Comparison of ENCODE assay signal across 1 cellular context in the genomic region with DNA sequence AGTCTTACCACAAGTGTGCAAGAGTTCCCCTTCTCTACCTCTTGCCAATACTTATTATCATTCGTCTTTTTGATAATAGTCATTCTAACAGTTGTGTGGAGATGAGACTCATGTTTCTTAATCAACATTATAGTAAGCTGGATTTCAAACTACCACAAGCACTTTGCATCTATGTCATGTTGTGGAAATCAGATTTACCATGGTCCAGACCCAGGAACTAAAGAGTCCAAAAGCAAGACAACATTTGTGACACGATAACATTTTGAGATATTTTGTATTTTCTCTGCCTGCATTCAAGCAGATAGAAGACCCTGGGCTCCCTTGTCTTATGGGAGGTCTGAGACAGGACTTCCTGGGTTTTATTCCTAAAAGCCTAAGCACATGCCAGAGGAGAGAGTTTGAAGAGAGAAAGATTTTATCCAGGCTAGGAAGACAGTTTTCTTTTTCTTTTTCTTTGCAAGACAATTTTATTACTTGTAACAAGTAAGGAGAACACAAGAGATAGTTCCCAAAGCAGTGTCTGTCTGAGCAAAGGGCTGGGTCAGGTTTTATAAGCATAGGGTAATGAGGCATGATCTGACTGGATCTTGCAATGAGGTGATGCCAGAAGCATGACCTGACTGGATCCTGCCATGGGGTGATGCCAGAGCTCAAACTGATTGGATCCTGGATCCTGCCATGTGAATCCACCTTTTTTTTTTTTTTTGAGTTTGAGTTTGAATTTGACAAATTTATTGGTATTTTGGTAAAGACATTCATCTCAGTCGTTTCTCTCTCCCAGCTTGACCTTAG.
TF ChIP-seq lines count a peak whose summit lies in the region.

No MANE protein-coding gene starts in this region.

TF ChIP-seq in K562, 482 proteins besides CTCF, POLR2A, EP300 and RAD21 (continued from another document and continues in another):
- TF ChIP-seq HNRNPK (IDR thresholded peaks at IDR 0.05; ENCODE audit: low read depth, low read length, poor library complexity, severe bottlenecking) (no peak), ZNF133 (CRISPR knock-in tag; IDR thresholded peaks at IDR 0.05) (no peak), TRIM24 (IDR thresholded peaks at IDR 0.05) (no peak), CBFA2T3 (IDR thresholded peaks at IDR 0.05) (no peak), KDM5B (IDR thresholded peaks at IDR 0.05; ENCODE audit: insufficient replicate concordance, low read depth, low read length) (no peak), RBM14 (IDR thresholded peaks at IDR 0.05; ENCODE audit: borderline replicate concordance, insufficient read depth, low read depth, low read length) (no peak), IRF1 (CRISPR knock-in tag; IDR thresholded peaks at IDR 0.05; ENCODE audit: borderline replicate concordance) (no peak), EP400 (IDR thresholded peaks at IDR 0.05) (no peak), C11orf30 (IDR thresholded peaks at IDR 0.05; ENCODE audit: low read depth) (no peak), GTF2F1 (IDR thresholded peaks at IDR 0.05; ENCODE audit: low read depth, low read length) (no peak), ZFP1 (CRISPR knock-in tag; IDR thresholded peaks at IDR 0.05) (peak; percentile 74; the same call in 1 of the 2 replicates), TEAD1 (CRISPR knock-in tag; IDR thresholded peaks at IDR 0.05) (no peak), CREB3 (tag; conservative IDR thresholded peaks at IDR 0.05; ENCODE audit: low read depth) (no peak), THRAP3 (IDR thresholded peaks at IDR 0.05; ENCODE audit: borderline replicate concordance) (no peak), SMAD1 (IDR thresholded peaks at IDR 0.05; ENCODE audit: low read depth, low read length, partially characterized antibody) (peak; percentile 59), RFX5 (IDR thresholded peaks at IDR 0.05; ENCODE audit: low read depth, low read length) (no peak), SAFB2 (IDR thresholded peaks at IDR 0.05; ENCODE audit: borderline replicate concordance, low read depth, low read length, severe bottlenecking) (no peak), TARDBP (IDR thresholded peaks at IDR 0.05) (no peak), CTBP1 (IDR thresholded peaks at IDR 0.05; ENCODE audit: borderline replicate concordance) (no peak), TAF1 (IDR thresholded peaks at IDR 0.05; ENCODE audit: control insufficient read depth, extremely low read depth, insufficient read depth, low read length, severe bottlenecking) (no peak), RBM25 (IDR thresholded peaks at IDR 0.05; ENCODE audit: low read depth, low read length, severe bottlenecking) (no peak), ZNF124 (CRISPR knock-in tag; IDR thresholded peaks at IDR 0.05) (no peak), ZBTB34 (CRISPR knock-in tag; IDR thresholded peaks at IDR 0.05) (no peak), ZBTB8A (IDR thresholded peaks at IDR 0.05; ENCODE audit: partially characterized antibody) (no peak), RNF2 (IDR thresholded peaks at IDR 0.05) (no peak), ZNF24 (IDR thresholded peaks at IDR 0.05) (no peak), IRF9 (tag; IDR thresholded peaks at IDR 0.05) (no peak), ZNF347 (CRISPR knock-in tag; IDR thresholded peaks at IDR 0.05; ENCODE audit: low read depth) (no peak), SIN3B (IDR thresholded peaks at IDR 0.05; ENCODE audit: low read depth) (no peak), NCOR1 (IDR thresholded peaks at IDR 0.05) (no peak), NFATC3 (IDR thresholded peaks at IDR 0.05) (no peak), ZNF696 (CRISPR knock-in tag; conservative IDR thresholded peaks at IDR 0.05) (0 out of 2 replicates have a peak, but pooled peaks have one; percentile 30), RUNX1 (IDR thresholded peaks at IDR 0.05; ENCODE audit: low read depth) (no peak), EGR1 (conservative IDR thresholded peaks at IDR 0.05) (no peak), LEF1 (IDR thresholded peaks at IDR 0.05) (no peak), ARID2 (IDR thresholded peaks at IDR 0.05) (no peak), SMARCB1 (IDR thresholded peaks at IDR 0.05; ENCODE audit: insufficient read length, low read depth) (no peak), ZNF57 (CRISPR knock-in tag; IDR thresholded peaks at IDR 0.05) (no peak), NFYB (IDR thresholded peaks at IDR 0.05; ENCODE audit: extremely low read depth, insufficient read length) (no peak), MAFF (IDR thresholded peaks at IDR 0.05; ENCODE audit: low read length) (no peak)
- TF ChIP-seq, protein P1, sequence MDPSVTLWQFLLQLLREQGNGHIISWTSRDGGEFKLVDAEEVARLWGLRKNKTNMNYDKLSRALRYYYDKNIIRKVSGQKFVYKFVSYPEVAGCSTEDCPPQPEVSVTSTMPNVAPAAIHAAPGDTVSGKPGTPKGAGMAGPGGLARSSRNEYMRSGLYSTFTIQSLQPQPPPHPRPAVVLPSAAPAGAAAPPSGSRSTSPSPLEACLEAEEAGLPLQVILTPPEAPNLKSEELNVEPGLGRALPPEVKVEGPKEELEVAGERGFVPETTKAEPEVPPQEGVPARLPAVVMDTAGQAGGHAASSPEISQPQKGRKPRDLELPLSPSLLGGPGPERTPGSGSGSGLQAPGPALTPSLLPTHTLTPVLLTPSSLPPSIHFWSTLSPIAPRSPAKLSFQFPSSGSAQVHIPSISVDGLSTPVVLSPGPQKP (CRISPR knock-in tag; IDR thresholded peaks at IDR 0.05), result no peak
- TF ChIP-seq, protein P2, sequence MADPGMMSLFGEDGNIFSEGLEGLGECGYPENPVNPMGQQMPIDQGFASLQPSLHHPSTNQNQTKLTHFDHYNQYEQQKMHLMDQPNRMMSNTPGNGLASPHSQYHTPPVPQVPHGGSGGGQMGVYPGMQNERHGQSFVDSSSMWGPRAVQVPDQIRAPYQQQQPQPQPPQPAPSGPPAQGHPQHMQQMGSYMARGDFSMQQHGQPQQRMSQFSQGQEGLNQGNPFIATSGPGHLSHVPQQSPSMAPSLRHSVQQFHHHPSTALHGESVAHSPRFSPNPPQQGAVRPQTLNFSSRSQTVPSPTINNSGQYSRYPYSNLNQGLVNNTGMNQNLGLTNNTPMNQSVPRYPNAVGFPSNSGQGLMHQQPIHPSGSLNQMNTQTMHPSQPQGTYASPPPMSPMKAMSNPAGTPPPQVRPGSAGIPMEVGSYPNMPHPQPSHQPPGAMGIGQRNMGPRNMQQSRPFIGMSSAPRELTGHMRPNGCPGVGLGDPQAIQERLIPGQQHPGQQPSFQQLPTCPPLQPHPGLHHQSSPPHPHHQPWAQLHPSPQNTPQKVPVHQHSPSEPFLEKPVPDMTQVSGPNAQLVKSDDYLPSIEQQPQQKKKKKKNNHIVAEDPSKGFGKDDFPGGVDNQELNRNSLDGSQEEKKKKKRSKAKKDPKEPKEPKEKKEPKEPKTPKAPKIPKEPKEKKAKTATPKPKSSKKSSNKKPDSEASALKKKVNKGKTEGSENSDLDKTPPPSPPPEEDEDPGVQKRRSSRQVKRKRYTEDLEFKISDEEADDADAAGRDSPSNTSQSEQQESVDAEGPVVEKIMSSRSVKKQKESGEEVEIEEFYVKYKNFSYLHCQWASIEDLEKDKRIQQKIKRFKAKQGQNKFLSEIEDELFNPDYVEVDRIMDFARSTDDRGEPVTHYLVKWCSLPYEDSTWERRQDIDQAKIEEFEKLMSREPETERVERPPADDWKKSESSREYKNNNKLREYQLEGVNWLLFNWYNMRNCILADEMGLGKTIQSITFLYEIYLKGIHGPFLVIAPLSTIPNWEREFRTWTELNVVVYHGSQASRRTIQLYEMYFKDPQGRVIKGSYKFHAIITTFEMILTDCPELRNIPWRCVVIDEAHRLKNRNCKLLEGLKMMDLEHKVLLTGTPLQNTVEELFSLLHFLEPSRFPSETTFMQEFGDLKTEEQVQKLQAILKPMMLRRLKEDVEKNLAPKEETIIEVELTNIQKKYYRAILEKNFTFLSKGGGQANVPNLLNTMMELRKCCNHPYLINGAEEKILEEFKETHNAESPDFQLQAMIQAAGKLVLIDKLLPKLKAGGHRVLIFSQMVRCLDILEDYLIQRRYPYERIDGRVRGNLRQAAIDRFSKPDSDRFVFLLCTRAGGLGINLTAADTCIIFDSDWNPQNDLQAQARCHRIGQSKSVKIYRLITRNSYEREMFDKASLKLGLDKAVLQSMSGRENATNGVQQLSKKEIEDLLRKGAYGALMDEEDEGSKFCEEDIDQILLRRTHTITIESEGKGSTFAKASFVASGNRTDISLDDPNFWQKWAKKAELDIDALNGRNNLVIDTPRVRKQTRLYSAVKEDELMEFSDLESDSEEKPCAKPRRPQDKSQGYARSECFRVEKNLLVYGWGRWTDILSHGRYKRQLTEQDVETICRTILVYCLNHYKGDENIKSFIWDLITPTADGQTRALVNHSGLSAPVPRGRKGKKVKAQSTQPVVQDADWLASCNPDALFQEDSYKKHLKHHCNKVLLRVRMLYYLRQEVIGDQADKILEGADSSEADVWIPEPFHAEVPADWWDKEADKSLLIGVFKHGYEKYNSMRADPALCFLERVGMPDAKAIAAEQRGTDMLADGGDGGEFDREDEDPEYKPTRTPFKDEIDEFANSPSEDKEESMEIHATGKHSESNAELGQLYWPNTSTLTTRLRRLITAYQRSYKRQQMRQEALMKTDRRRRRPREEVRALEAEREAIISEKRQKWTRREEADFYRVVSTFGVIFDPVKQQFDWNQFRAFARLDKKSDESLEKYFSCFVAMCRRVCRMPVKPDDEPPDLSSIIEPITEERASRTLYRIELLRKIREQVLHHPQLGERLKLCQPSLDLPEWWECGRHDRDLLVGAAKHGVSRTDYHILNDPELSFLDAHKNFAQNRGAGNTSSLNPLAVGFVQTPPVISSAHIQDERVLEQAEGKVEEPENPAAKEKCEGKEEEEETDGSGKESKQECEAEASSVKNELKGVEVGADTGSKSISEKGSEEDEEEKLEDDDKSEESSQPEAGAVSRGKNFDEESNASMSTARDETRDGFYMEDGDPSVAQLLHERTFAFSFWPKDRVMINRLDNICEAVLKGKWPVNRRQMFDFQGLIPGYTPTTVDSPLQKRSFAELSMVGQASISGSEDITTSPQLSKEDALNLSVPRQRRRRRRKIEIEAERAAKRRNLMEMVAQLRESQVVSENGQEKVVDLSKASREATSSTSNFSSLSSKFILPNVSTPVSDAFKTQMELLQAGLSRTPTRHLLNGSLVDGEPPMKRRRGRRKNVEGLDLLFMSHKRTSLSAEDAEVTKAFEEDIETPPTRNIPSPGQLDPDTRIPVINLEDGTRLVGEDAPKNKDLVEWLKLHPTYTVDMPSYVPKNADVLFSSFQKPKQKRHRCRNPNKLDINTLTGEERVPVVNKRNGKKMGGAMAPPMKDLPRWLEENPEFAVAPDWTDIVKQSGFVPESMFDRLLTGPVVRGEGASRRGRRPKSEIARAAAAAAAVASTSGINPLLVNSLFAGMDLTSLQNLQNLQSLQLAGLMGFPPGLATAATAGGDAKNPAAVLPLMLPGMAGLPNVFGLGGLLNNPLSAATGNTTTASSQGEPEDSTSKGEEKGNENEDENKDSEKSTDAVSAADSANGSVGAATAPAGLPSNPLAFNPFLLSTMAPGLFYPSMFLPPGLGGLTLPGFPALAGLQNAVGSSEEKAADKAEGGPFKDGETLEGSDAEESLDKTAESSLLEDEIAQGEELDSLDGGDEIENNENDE (IDR thresholded peaks at IDR 0.05; ENCODE audit: low read depth, low read length), result no peak
- TF ChIP-seq, protein P3, sequence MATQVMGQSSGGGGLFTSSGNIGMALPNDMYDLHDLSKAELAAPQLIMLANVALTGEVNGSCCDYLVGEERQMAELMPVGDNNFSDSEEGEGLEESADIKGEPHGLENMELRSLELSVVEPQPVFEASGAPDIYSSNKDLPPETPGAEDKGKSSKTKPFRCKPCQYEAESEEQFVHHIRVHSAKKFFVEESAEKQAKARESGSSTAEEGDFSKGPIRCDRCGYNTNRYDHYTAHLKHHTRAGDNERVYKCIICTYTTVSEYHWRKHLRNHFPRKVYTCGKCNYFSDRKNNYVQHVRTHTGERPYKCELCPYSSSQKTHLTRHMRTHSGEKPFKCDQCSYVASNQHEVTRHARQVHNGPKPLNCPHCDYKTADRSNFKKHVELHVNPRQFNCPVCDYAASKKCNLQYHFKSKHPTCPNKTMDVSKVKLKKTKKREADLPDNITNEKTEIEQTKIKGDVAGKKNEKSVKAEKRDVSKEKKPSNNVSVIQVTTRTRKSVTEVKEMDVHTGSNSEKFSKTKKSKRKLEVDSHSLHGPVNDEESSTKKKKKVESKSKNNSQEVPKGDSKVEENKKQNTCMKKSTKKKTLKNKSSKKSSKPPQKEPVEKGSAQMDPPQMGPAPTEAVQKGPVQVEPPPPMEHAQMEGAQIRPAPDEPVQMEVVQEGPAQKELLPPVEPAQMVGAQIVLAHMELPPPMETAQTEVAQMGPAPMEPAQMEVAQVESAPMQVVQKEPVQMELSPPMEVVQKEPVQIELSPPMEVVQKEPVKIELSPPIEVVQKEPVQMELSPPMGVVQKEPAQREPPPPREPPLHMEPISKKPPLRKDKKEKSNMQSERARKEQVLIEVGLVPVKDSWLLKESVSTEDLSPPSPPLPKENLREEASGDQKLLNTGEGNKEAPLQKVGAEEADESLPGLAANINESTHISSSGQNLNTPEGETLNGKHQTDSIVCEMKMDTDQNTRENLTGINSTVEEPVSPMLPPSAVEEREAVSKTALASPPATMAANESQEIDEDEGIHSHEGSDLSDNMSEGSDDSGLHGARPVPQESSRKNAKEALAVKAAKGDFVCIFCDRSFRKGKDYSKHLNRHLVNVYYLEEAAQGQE (CRISPR knock-in tag; IDR thresholded peaks at IDR 0.05; ENCODE audit: low read depth), result no peak
